8 cellular contexts compared by ENCODE assay signal in the genomic region with DNA sequence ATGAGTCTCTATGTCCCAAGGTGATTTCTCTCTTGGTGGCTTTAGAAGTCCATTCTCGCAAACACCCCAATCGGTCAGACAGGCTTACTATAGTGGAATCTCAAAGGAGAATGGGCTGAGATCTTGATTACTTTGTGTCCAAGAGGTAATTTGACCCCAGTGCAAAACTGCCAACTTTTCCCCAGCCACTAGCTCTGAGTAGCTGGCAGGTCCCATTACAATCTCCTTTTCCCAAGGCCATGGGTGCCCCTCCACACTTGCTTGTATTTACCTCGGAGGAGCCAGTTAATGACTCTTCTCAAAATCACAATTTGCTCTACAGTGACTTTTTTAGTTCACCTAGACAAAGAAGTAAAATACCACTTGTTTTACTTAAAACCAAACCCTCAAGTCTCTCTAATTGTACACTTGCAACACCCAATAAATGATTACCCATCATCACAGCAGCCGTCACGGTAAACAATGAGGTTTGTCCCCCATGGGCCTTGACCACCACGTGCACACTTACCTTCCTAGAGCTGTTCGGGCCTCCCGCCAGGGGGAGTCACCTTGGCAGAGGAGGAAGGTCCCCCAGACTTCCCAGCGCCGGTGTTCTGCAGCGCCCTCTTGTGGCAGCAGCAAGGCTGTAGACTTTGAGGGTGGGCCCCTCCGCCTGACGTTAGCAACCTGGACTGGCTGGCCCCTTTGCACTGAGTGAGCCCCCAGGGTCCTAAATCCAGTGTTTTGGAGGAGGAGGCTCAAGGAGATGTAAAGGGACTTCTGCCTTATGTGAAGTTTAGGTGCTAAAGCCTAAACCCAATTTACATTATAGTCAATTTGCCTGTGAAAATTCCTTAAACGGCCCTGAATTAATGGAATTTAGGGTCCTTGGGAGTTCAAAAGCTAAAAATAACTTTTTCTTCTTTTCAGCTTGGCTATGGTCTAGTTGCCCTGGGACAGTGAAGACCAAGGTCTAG. TPM values are rescaled to one million over a fixed set of nuclear protein-coding genes. Genes with fewer than 3 reads are reported as not detected.
DNase-seq lines count a peak whose midpoint lies in the region; ATAC-seq and TF ChIP-seq lines count a peak whose summit lies in the region.

No MANE protein-coding gene starts in this region.

- no peak overlapping the region for H3K4me3 Mint-ChIP-seq in CD8-positive, alpha-beta memory T cell
- H3K4me3 Mint-ChIP-seq in GM23338 = peak overlapping the region; percentile 22; the same call in 2 of the 3 replicates

- CTCF ChIA-PET in CD8-positive, alpha-beta memory T cell (lab: Charles Lee) = interaction anchor here (0.7 to 4.0 kb wide), 7 partner anchors 9 to 370 kb away, joined by 3 to 28 read pairs (median 6); no protein-coding TSS in a partner anchor

- H3K36me3 ChIP-seq in CD8-positive, alpha-beta memory T cell (ENCODE audit: insufficient read depth, low read length) = no peaks in the 10 kb centered on the region
- H3K36me3 ChIP-seq in GM23338 (ENCODE audit: insufficient read depth) (no peaks in the 10 kb centered on the region), MG63 (no peaks in the 10 kb centered on the region)

- H3K27me3 ChIP-seq in CD8-positive, alpha-beta memory T cell (ENCODE audit: insufficient read depth, low read length, poor library complexity, severe bottlenecking) = no peaks in the 10 kb centered on the region
- H3K27me3 ChIP-seq in GM23338 (ENCODE audit: insufficient read depth) (peaks cover 6% of the 10 kb centered on the region), MG63 (no peaks in the 10 kb centered on the region)

- no peaks in the 10 kb centered on the region for H4K20me1 ChIP-seq in GM23338 (replicated peaks; ENCODE audit: insufficient read depth)

- peaks cover 13 to 23% of the 10 kb centered on the region in 2 donors for H3K27me3 Mint-ChIP-seq in CD8-positive, alpha-beta memory T cell
- peaks cover 26% of the 10 kb centered on the region for H3K27me3 Mint-ChIP-seq in GM23338 (ENCODE audit: insufficient read depth, low read depth, poor library complexity)

- H3K79me2 ChIP-seq in GM23338 (replicated peaks; ENCODE audit: insufficient read depth) = no peaks in the 10 kb centered on the region

- POLR2A ChIA-PET in CD8-positive, alpha-beta memory T cell (lab: Charles Lee) = interaction anchor here (0.5 to 0.6 kb wide), 2 partner anchors 18 to 65 kb away, joined by 3 to 5 read pairs; no protein-coding TSS in a partner anchor

- H3K9me3 Mint-ChIP-seq in CD8-positive, alpha-beta memory T cell = peaks cover 0 to 1% (median 0%) of the 10 kb centered on the region in 5 donors
- peaks cover 3% of the 10 kb centered on the region; the same call in 1 of the 3 replicates for H3K9me3 Mint-ChIP-seq in GM23338

- peak overlapping the region in 2 of 8 donors; percentile 19 to 43 for H3K27ac Mint-ChIP-seq in CD8-positive, alpha-beta memory T cell
- no peak overlapping the region for H3K27ac Mint-ChIP-seq in GM23338

- no peak overlapping the region for H3K4me3 ChIP-seq in CD8-positive, alpha-beta memory T cell (ENCODE audit: low read length)
- H3K4me3 ChIP-seq in GM23338 (no peak overlapping the region), fibroblast of pulmonary artery (replicated peaks; ENCODE audit: low read depth, low read length) (no peak overlapping the region), retinal pigment epithelial cell (ENCODE audit: low read length) (no peak overlapping the region), MG63 (no peak overlapping the region)

- H3K4me1 ChIP-seq in CD8-positive, alpha-beta memory T cell (ENCODE audit: insufficient read depth, low read length) = no peaks in the 10 kb centered on the region
- H3K4me1 ChIP-seq in GM23338 (ENCODE audit: insufficient read depth) = peaks cover 5% of the 10 kb centered on the region; the same call in 1 of the 2 replicates

- DNase-seq in CD8-positive, alpha-beta memory T cell = peak; percentile 49 to 84 (median 61)
- DNase-seq in GM23338 (ENCODE audit: low spot score) (peak; percentile 96), NOMO-1 (lab: John Stamatoyannopoulos, UW; ENCODE audit: unreplicated experiment in 2 of 2) (peak; percentile 52), fibroblast of pulmonary artery (ENCODE audit: low read depth) (peak; percentile 37), retinal pigment epithelial cell (ENCODE audit: low read depth) (no peak), T1000 (lab: John Stamatoyannopoulos, UW) (no peak), MG63 (no peak)
- peak; percentile 69 for DNase-seq in activated CD8-positive, alpha-beta memory T cell treated with anti-CD3 and anti-CD28 coated beads, Interleukin-2, amount 50 U/mL, for 4 hours

- H3F3A ChIP-seq in GM23338 (replicated peaks; ENCODE audit: low read depth) = no peaks in the 10 kb centered on the region

- TF ChIP-seq CTCF in GM23338 (conservative IDR thresholded peaks at IDR 0.05; ENCODE audit: low read depth in 2 of 2) (peak; percentile 99 to 100), fibroblast of pulmonary artery (IDR thresholded peaks at IDR 0.05; ENCODE audit: low read length, missing control alignments) (peak; percentile 55), retinal pigment epithelial cell (conservative IDR thresholded peaks at IDR 0.05; ENCODE audit: low read depth, low read length) (peak; percentile 79)

- no peak overlapping the region for H3K27ac ChIP-seq in CD8-positive, alpha-beta memory T cell (ENCODE audit: low read depth, low read length)
- no peak overlapping the region for H3K27ac ChIP-seq in GM23338 (ENCODE audit: low read depth)

- H3K9me3 ChIP-seq in CD8-positive, alpha-beta memory T cell (ENCODE audit: low read length) = no peaks in the 10 kb centered on the region
- H3K9me3 ChIP-seq in MG63 = no peaks in the 10 kb centered on the region

- no peak overlapping the region for H3K4me2 ChIP-seq in GM23338

- no peaks in the 10 kb centered on the region for H3K4me1 Mint-ChIP-seq in CD8-positive, alpha-beta memory T cell
- peaks cover 9% of the 10 kb centered on the region for H3K4me1 Mint-ChIP-seq in GM23338

- peak overlapping the region; percentile 24 for H2AFZ ChIP-seq in GM23338

- no peaks in the 10 kb centered on the region for H3K9me2 ChIP-seq in GM23338 (ENCODE audit: insufficient read depth)

- no peaks in the 10 kb centered on the region for H3K36me3 Mint-ChIP-seq in CD8-positive, alpha-beta memory T cell
- no peaks in the 10 kb centered on the region; the same call in 1 of the 3 replicates for H3K36me3 Mint-ChIP-seq in GM23338 (ENCODE audit: low read depth)

- peak; percentile 98 for ATAC-seq in GM23338

TF ChIP-seq in GM23338, 12 proteins besides CTCF, POLR2A, EP300 and RAD21 (continues in another document):
- TF ChIP-seq CREB1 (CRISPR knock-in tag; IDR thresholded peaks at IDR 0.05; ENCODE audit: low read depth) = peak; percentile 73
- TF ChIP-seq ZNF331 (CRISPR knock-in tag; IDR thresholded peaks at IDR 0.05; ENCODE audit: low read depth) = 0 out of 2 replicates have a peak, but pooled peaks have one; percentile 21
- no peak for TF ChIP-seq EZH2phosphoT487 (IDR thresholded peaks at IDR 0.05; ENCODE audit: unreplicated experiment)
- TF ChIP-seq, protein P1, sequence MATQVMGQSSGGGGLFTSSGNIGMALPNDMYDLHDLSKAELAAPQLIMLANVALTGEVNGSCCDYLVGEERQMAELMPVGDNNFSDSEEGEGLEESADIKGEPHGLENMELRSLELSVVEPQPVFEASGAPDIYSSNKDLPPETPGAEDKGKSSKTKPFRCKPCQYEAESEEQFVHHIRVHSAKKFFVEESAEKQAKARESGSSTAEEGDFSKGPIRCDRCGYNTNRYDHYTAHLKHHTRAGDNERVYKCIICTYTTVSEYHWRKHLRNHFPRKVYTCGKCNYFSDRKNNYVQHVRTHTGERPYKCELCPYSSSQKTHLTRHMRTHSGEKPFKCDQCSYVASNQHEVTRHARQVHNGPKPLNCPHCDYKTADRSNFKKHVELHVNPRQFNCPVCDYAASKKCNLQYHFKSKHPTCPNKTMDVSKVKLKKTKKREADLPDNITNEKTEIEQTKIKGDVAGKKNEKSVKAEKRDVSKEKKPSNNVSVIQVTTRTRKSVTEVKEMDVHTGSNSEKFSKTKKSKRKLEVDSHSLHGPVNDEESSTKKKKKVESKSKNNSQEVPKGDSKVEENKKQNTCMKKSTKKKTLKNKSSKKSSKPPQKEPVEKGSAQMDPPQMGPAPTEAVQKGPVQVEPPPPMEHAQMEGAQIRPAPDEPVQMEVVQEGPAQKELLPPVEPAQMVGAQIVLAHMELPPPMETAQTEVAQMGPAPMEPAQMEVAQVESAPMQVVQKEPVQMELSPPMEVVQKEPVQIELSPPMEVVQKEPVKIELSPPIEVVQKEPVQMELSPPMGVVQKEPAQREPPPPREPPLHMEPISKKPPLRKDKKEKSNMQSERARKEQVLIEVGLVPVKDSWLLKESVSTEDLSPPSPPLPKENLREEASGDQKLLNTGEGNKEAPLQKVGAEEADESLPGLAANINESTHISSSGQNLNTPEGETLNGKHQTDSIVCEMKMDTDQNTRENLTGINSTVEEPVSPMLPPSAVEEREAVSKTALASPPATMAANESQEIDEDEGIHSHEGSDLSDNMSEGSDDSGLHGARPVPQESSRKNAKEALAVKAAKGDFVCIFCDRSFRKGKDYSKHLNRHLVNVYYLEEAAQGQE (IDR thresholded peaks at IDR 0.05; ENCODE audit: unreplicated experiment) = no peak
- TF ChIP-seq JUNB (IDR thresholded peaks at IDR 0.05; ENCODE audit: unreplicated experiment) = no peak
- no peak for TF ChIP-seq EZH2 (IDR thresholded peaks at IDR 0.05; ENCODE audit: low read depth, unreplicated experiment)

RNA-seq across cellular contexts. Expression of a gene that starts 18.7 kb away (rescaled TPM):
- 1 to 10 TPM; 2.6 to 3.2 TPM for total RNA-seq in CD8-positive, alpha-beta memory T cell
- 7.5 TPM for polyA plus RNA-seq in CD8-positive, alpha-beta memory T cell
- 11.1 and 15.8 TPM in 2 replicates for total RNA-seq in GM23338 (2014; rRNA removed; shearing (Covaris generic))
- polyA plus RNA-seq in GM23338 (2016; fragmentation: Nextera tagmentation; extraction: Ambion mirVana) = 3.5 and 5.4 TPM in 2 replicates
- 13.4 and 40.4 TPM in 2 replicates for total RNA-seq in MG63 (2014; rRNA removed; shearing (Covaris generic); ENCODE audit: low replicate concordance)

RNA-seq across cellular contexts. Expression of a gene that starts 41.3 kb away (rescaled TPM):
- total RNA-seq in CD8-positive, alpha-beta memory T cell = 100 to 1,000 TPM; 143 to 146 TPM
- polyA plus RNA-seq in CD8-positive, alpha-beta memory T cell = 87.4 TPM
- 72.7 and 73.9 TPM in 2 replicates for total RNA-seq in GM23338 (2014; rRNA removed; shearing (Covaris generic))
- 13.8 and 14.1 TPM in 2 replicates for polyA plus RNA-seq in GM23338 (2016; fragmentation: Nextera tagmentation; extraction: Ambion mirVana)
- 14.6 and 16.4 TPM in 2 replicates for total RNA-seq in MG63 (2014; rRNA removed; shearing (Covaris generic); ENCODE audit: low replicate concordance)

Comparison
In these comparisons a context has a peak if more than half of its experiments do, and no peak if none do; other contexts are left out.
1. DNase-seq: peak in CD8-positive, alpha-beta memory T cell (5 of 5), GM23338 (single experiment), NOMO-1 (2 of 2), activated CD8-positive, alpha-beta memory T cell treated with anti-CD3 and anti-CD28 coated beads, Interleukin-2, amount 50 U/mL, for 4 hours (single experiment) and fibroblast of pulmonary artery (single experiment); none in retinal pigment epithelial cell (single experiment), T1000 (single experiment) and MG63 (single experiment).
2. Peak in every context shown above with its lines, with median percentiles within 50 percentile points of each other: CTCF ChIP-seq.